In the genomic region with DNA sequence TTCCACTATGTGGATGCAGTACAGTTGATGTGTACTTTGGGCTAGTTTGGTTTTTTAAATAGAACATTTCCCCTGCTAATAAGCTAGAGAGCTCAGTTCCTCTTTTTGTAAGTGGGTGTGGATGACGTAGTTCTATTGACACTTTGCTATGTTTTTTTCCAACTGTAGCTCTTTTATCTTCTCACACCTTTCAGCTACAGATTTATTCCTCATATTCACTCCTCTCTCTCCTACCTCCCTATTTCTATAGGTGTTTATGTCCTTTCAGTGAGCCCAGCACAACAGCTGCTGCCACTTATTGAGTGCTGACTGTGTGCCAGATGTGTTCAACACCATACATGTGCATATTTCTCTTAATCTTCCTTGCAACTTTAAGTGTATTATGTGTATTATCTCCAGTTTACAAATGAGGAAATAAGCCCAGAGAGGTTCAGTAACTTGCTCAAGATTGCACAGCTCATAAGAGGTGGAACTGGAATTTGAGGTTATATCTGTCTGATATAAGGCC, we compare ENCODE assay signal across 10 cellular contexts.
DNase-seq lines count a peak whose midpoint lies in the region; ATAC-seq and TF ChIP-seq lines count a peak whose summit lies in the region.
"Had no signal": no experiment of that assay in that cellular context is flagged by ENCODE, and none has a peak within 500 bp of the region (broad histone marks: within the 10 kb centered on the region; RNA-seq: fewer than 3 reads in every experiment).

No MANE protein-coding gene starts in this region.

- no peak for TF ChIP-seq POLR2A in Peyer's patch (IDR thresholded peaks at IDR 0.05)

- H3K36me3 ChIP-seq in Peyer's patch = no peaks in the 10 kb centered on the region

- DNase-seq in GM12865 (ENCODE audit: low read depth) (peak; percentile 57), caudate nucleus (lab: John Stamatoyannopoulos, UW) (peak in 1 of 61 donors; percentile 17), H4 (ENCODE audit: low spot score) (no peak), Peyer's patch (no peak), T-helper 2 cell (no peak)
- DNase-seq: DND-41, nephron progenitor cell had no signal

- H3K27ac ChIP-seq in caudate nucleus (ENCODE audit: low read depth, low read length) (peak overlapping the region; percentile 4), Peyer's patch (no peak overlapping the region)

- TF ChIP-seq CTCF in GM12865 (IDR thresholded peaks at IDR 0.05; ENCODE audit: insufficient read depth, low read depth, low read length, missing control alignments) = no peak
- TF ChIP-seq CTCF in Peyer's patch (IDR thresholded peaks at IDR 0.05) = no peak

- no peaks in the 10 kb centered on the region for H3K27me3 ChIP-seq in Peyer's patch

- ATAC-seq in GM21390 (IDR thresholded peaks at IDR 0.05; ENCODE audit: unreplicated experiment) (peak; percentile 98), HG03378 (IDR thresholded peaks at IDR 0.05; ENCODE audit: unreplicated experiment) (peak; percentile 99)
- no peak for ATAC-seq in activated CD4-positive, CD25-positive, alpha-beta regulatory T cell treated with anti-CD3 and anti-CD28 coated beads, Interleukin-2, amount 50 U/mL, for 24 hours

- H3K4me3 ChIP-seq in GM12865 (ENCODE audit: low read depth, low read length) (no peak overlapping the region), Peyer's patch (no peak overlapping the region)

- peaks cover 0 to 9% (median 0%) of the 10 kb centered on the region in 4 donors for H3K4me1 ChIP-seq in Peyer's patch

- H3K9me3 ChIP-seq in Peyer's patch = no peaks in the 10 kb centered on the region

Comparison
In these comparisons a context has a peak if more than half of its experiments do, and no peak if none do; other contexts are left out.
1. ATAC-seq: peak in GM21390 (single experiment) and HG03378 (single experiment); none in activated CD4-positive, CD25-positive, alpha-beta regulatory T cell treated with anti-CD3 and anti-CD28 coated beads, Interleukin-2, amount 50 U/mL, for 24 hours (0 of 2).